ENCODE assay signal across 12 cellular contexts in genomic region chr18:21074336-21075323, GRCh38. TPM values are rescaled to one million over a fixed set of nuclear protein-coding genes. Genes with fewer than 3 reads are reported as not detected.
A peak's percentile ranks its signal among the peaks of the same experiment; 100 is the strongest.
DNase-seq lines count a peak whose midpoint lies in the region; ATAC-seq, FAIRE-seq and TF ChIP-seq lines count a peak whose summit lies in the region.
"Had no signal": no experiment of that assay in that cellular context is flagged by ENCODE, and none has a peak within 500 bp of the region (broad histone marks: within the 10 kb centered on the region; RNA-seq: fewer than 3 reads in every experiment).

No MANE protein-coding gene starts in this region.

- intact Hi-C loops in PC-3 (cut with micrococcal nuclease): loop anchor here (5.0 kb wide), 1 partner anchor 38 kb away; the partner anchor contains the start of gene ROCK1

- no TSS peak for BruUV-seq in PC-3 (replicated peaks; lab: Mats Ljungman, UMichigan)

- H3K36me3 ChIP-seq in PC-3 (ENCODE audit: low read depth, low read length): no peaks in the 10 kb centered on the region
- H3K36me3 ChIP-seq in effector memory CD4-positive, alpha-beta T cell (ENCODE audit: control insufficient read depth, insufficient read depth, low read length): no peaks in the 10 kb centered on the region
- H3K36me3 ChIP-seq: gastroesophageal sphincter had no signal

- no peaks in the 10 kb centered on the region for H3K27me3 Mint-ChIP-seq in activated naive CD8-positive, alpha-beta T cell
- no peaks in the 10 kb centered on the region for H3K27me3 Mint-ChIP-seq in activated naive CD8-positive, alpha-beta T cell treated with anti-CD3 and anti-CD28 coated beads for 36 hours

- H3K27ac ChIP-seq in PC-3 (ENCODE audit: low read length): no peak overlapping the region
- no peak overlapping the region for H3K27ac ChIP-seq in foreskin keratinocyte
- no peak overlapping the region for H3K27ac ChIP-seq in effector memory CD4-positive, alpha-beta T cell (ENCODE audit: insufficient read depth, low read length, poor library complexity, severe bottlenecking)
- H3K27ac ChIP-seq: gastroesophageal sphincter had no signal

- FAIRE-seq in urothelium cell line (lab: Jason Lieb, UNC): no peak
- FAIRE-seq: RCC 7860 had no signal

- H3K79me2 ChIP-seq in PC-3 (ENCODE audit: low read length): peaks cover 87% of the 10 kb centered on the region

- H3K27ac Mint-ChIP-seq in activated naive CD8-positive, alpha-beta T cell: peak overlapping the region; percentile 54
- H3K27ac Mint-ChIP-seq in activated naive CD8-positive, alpha-beta T cell treated with anti-CD3 and anti-CD28 coated beads for 36 hours: no peak overlapping the region

- POLR2A ChIA-PET in PC-3 (lab: Charles Lee; ENCODE audit: unreplicated experiment): interaction anchor here (0.6 kb wide), 1 partner anchor 17 kb away, joined by 3 read pairs; no protein-coding TSS in a partner anchor

- no peaks in the 10 kb centered on the region for H3K9me2 ChIP-seq in PC-3 (replicated peaks; ENCODE audit: low read length)

- peak overlapping the region; percentile 45 for H3K4me3 Mint-ChIP-seq in activated naive CD8-positive, alpha-beta T cell
- no peak overlapping the region for H3K4me3 Mint-ChIP-seq in activated naive CD8-positive, alpha-beta T cell treated with anti-CD3 and anti-CD28 coated beads for 36 hours

- no peak overlapping the region for H2AFZ ChIP-seq in PC-3 (ENCODE audit: low read length)

- peaks cover 78% of the 10 kb centered on the region for H3K4me1 Mint-ChIP-seq in activated naive CD8-positive, alpha-beta T cell (ENCODE audit: low read depth)
- peaks cover 64% of the 10 kb centered on the region for H3K4me1 Mint-ChIP-seq in activated naive CD8-positive, alpha-beta T cell treated with anti-CD3 and anti-CD28 coated beads for 36 hours

- peak; percentile 71 for ATAC-seq in PC-3
- ATAC-seq in foreskin keratinocyte: peak; percentile 74
- ATAC-seq: gastroesophageal sphincter had no signal

- CTCF ChIA-PET in PC-3 (lab: Charles Lee): no interaction called here

- peaks cover 9% of the 10 kb centered on the region for H3F3A ChIP-seq in PC-3 (ENCODE audit: low read length, unreplicated experiment)

- H3K4me2 ChIP-seq in PC-3 (ENCODE audit: low read length): peak overlapping the region; percentile 70

- TF ChIP-seq CTCF in PC-3 (conservative IDR thresholded peaks at IDR 0.05; ENCODE audit: low read depth, low read length): no peak
- TF ChIP-seq CTCF in foreskin keratinocyte (conservative IDR thresholded peaks at IDR 0.05): no peak

- peak overlapping the region; percentile 35; the same call in 1 of the 2 replicates for H3K4me3 ChIP-seq in PC-3 (ENCODE audit: low read length)
- H3K4me3 ChIP-seq in effector memory CD4-positive, alpha-beta T cell (ENCODE audit: insufficient read depth, low read depth, low read length, poor library complexity, severe bottlenecking): no peak overlapping the region
- H3K4me3 ChIP-seq: gastroesophageal sphincter had no signal

- peaks cover 22% of the 10 kb centered on the region for H3K4me1 ChIP-seq in PC-3 (ENCODE audit: insufficient read depth, low read length)
- H3K4me1 ChIP-seq in foreskin keratinocyte: peaks cover 14% of the 10 kb centered on the region
- H3K4me1 ChIP-seq in effector memory CD4-positive, alpha-beta T cell (ENCODE audit: control insufficient read depth, insufficient read depth, low read length, poor library complexity, severe bottlenecking): peaks cover 27% of the 10 kb centered on the region

- H4K20me1 ChIP-seq in PC-3 (ENCODE audit: low read length): peaks cover 19% of the 10 kb centered on the region

- no peak for DNase-seq in activated naive CD8-positive, alpha-beta T cell treated with anti-CD3 and anti-CD28 coated beads for 36 hours
- DNase-seq in PC-3 (peak; percentile 88), foreskin keratinocyte (peak; percentile 54 to 78), urothelium cell line (ENCODE audit: low spot score) (peak; percentile 14), NCI-H2081 (lab: John Stamatoyannopoulos, UW) (no peak), GM03348 (ENCODE audit: low spot score) (no peak)
- no peak for DNase-seq in effector memory CD4-positive, alpha-beta T cell
- DNase-seq: COR-L47, NCI-H1105 had no signal

- H3K27me3 ChIP-seq in PC-3 (ENCODE audit: low read length) (no peaks in the 10 kb centered on the region), foreskin keratinocyte (no peaks in the 10 kb centered on the region)
- H3K27me3 ChIP-seq in effector memory CD4-positive, alpha-beta T cell (replicated peaks; ENCODE audit: control insufficient read depth, insufficient read depth, low read length, poor library complexity, severe bottlenecking): no peaks in the 10 kb centered on the region
- H3K27me3 ChIP-seq: gastroesophageal sphincter had no signal

- no peaks in the 10 kb centered on the region for H3K9me3 ChIP-seq in PC-3 (ENCODE audit: low read length)
- no peaks in the 10 kb centered on the region for H3K9me3 ChIP-seq in effector memory CD4-positive, alpha-beta T cell (ENCODE audit: control insufficient read depth, low read length)
- H3K9me3 ChIP-seq: gastroesophageal sphincter had no signal

- H3K9ac ChIP-seq in PC-3 (ENCODE audit: low read length): no peak overlapping the region

- H3K9me3 Mint-ChIP-seq in activated naive CD8-positive, alpha-beta T cell (ENCODE audit: low read depth): no peaks in the 10 kb centered on the region
- H3K9me3 Mint-ChIP-seq in activated naive CD8-positive, alpha-beta T cell treated with anti-CD3 and anti-CD28 coated beads for 36 hours: no peaks in the 10 kb centered on the region

- no peaks in the 10 kb centered on the region for H3K36me3 Mint-ChIP-seq in activated naive CD8-positive, alpha-beta T cell
- peaks cover 3% of the 10 kb centered on the region for H3K36me3 Mint-ChIP-seq in activated naive CD8-positive, alpha-beta T cell treated with anti-CD3 and anti-CD28 coated beads for 36 hours

RNA-seq across cellular contexts. Expression of gene ROCK1, which starts 37.0 kb away (rescaled TPM):
- total RNA-seq in activated naive CD8-positive, alpha-beta T cell treated with anti-CD3 and anti-CD28 coated beads for 36 hours: 10 to 100 TPM; 47.1 to 48.0 TPM
- total RNA-seq in PC-3 (2014; rRNA removed) (22.2 and 37.0 TPM in 2 replicates), foreskin keratinocyte (38.3 and 40.8 TPM in 2 replicates)
- 6.4 and 7.6 TPM in 2 replicates for polyA plus RNA-seq in foreskin keratinocyte

Comparison
In these comparisons a context has a peak if more than half of its experiments do, and no peak if none do; other contexts are left out.
1. DNase-seq: peak in PC-3 (single experiment), foreskin keratinocyte (2 of 2) and urothelium cell line (single experiment); none in activated naive CD8-positive, alpha-beta T cell treated with anti-CD3 and anti-CD28 coated beads for 36 hours (single experiment), NCI-H2081 (0 of 2), effector memory CD4-positive, alpha-beta T cell (0 of 3) and GM03348 (single experiment).